ENCODE assay signal across 19 cellular contexts in the genomic region with DNA sequence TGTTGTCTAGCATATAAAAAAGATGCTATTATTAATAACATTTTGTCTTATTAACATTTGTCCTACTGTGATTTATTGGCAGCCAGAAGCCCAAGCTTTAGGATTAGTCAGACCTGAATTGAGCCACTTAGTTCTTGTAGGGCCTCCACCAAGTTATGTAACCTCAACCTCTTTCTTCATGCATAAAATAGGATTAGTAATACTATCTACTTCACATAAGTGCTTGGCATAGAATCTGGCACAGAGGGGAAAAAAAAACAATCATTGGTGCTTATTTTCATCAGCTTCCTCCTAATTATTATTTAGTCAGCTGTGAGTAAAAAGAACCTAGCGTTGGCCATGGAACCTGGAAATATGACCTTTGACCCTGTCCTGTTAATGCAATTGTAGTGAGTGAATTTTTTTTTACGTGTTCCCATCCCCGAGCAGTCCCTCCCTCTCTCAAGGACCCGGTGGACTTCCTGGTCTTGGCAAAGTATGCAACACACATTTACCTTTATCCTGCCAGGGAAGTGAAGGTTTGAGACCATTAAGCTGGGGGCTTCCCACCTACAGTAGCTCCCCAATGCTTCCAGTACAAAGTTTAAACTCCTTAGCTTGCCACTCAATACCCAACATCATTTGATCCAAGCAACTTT.
DNase-seq lines count a peak whose midpoint lies in the region; ATAC-seq and TF ChIP-seq lines count a peak whose summit lies in the region.
"Had no signal": no experiment of that assay in that cellular context is flagged by ENCODE, and none has a peak within 500 bp of the region (broad histone marks: within the 10 kb centered on the region; RNA-seq: fewer than 3 reads in every experiment).

No MANE protein-coding gene starts in this region.

- H3K36me3 ChIP-seq in breast epithelium = no peaks in the 10 kb centered on the region
- H3K36me3 ChIP-seq in SJCRH30 = no peaks in the 10 kb centered on the region
- no peaks in the 10 kb centered on the region for H3K36me3 ChIP-seq in upper lobe of right lung
- H3K36me3 ChIP-seq in OCI-LY7 (ENCODE audit: insufficient read depth, low read length) = no peaks in the 10 kb centered on the region
- H3K36me3 ChIP-seq: Peyer's patch had no signal

- H3K4me1 ChIP-seq in breast epithelium (no peaks in the 10 kb centered on the region), SJCRH30 (peaks cover 16% of the 10 kb centered on the region), upper lobe of right lung (no peaks in the 10 kb centered on the region), OCI-LY7 (ENCODE audit: insufficient read depth, low read length, poor library complexity, severe bottlenecking) (no peaks in the 10 kb centered on the region)

- H3K4me1 Mint-ChIP-seq in MCF 10A (ENCODE audit: insufficient read depth, unreplicated experiment) = no peaks in the 10 kb centered on the region

- H3K27me3 ChIP-seq in breast epithelium = no peaks in the 10 kb centered on the region
- no peaks in the 10 kb centered on the region for H3K27me3 ChIP-seq in SJCRH30
- no peaks in the 10 kb centered on the region for H3K27me3 ChIP-seq in upper lobe of right lung
- H3K27me3 ChIP-seq: Peyer's patch had no signal

- H3K27me3 Mint-ChIP-seq in MCF 10A (ENCODE audit: insufficient read depth, unreplicated experiment) = no peaks in the 10 kb centered on the region
- H3K27me3 Mint-ChIP-seq: CD4-positive, CD25-positive, alpha-beta regulatory T cell had no signal

- CTCF ChIA-PET in MCF 10A (lab: Yijun Ruan, JAX) = interaction anchor here (0.5 kb wide), 1 partner anchor 345 kb away, joined by 4 read pairs; no protein-coding TSS in a partner anchor
- CTCF ChIA-PET in OCI-LY7 (lab: Charles Lee; ENCODE audit: unreplicated experiment) = no interaction called here

- H3K4me3 ChIP-seq in breast epithelium (no peak overlapping the region), SJCRH30 (no peak overlapping the region), upper lobe of right lung (no peak overlapping the region), OCI-LY7 (ENCODE audit: low read depth, low read length, poor library complexity, severe bottlenecking) (no peak overlapping the region)
- H3K4me3 ChIP-seq: Peyer's patch had no signal

- no peak overlapping the region for H3K4me3 Mint-ChIP-seq in MCF 10A (ENCODE audit: unreplicated experiment)
- H3K4me3 Mint-ChIP-seq: CD4-positive, CD25-positive, alpha-beta regulatory T cell had no signal

- BruUV-seq in MCF 10A (replicated peaks; lab: Mats Ljungman, UMichigan) (no TSS peak), OCI-LY7 (replicated peaks; lab: Mats Ljungman, UMichigan) (no TSS peak)

- TF ChIP-seq POLR2A in breast epithelium (IDR thresholded peaks at IDR 0.05) = no peak

- H3K36me3 Mint-ChIP-seq in MCF 10A (ENCODE audit: insufficient read depth, unreplicated experiment) = peaks cover 6% of the 10 kb centered on the region
- H3K36me3 Mint-ChIP-seq: CD4-positive, CD25-positive, alpha-beta regulatory T cell had no signal

- no peak overlapping the region for H3K4me2 ChIP-seq in OCI-LY7 (ENCODE audit: low read length)

- H3K27ac ChIP-seq in breast epithelium = no peak overlapping the region
- H3K27ac ChIP-seq in SJCRH30 = peak overlapping the region; percentile 33
- no peak overlapping the region for H3K27ac ChIP-seq in upper lobe of right lung
- no peak overlapping the region for H3K27ac ChIP-seq in OCI-LY7 (ENCODE audit: low read depth, low read length, poor library complexity, severe bottlenecking)
- H3K27ac ChIP-seq: Peyer's patch had no signal

- H3K79me2 ChIP-seq in OCI-LY7 (ENCODE audit: insufficient read depth, low read depth, low read length) = no peaks in the 10 kb centered on the region

- ATAC-seq in left colon = peak; percentile 60
- ATAC-seq in upper lobe of right lung = peak; percentile 52
- no peak for ATAC-seq in GM19467 (IDR thresholded peaks at IDR 0.05; ENCODE audit: unreplicated experiment)
- ATAC-seq in HG03565 (IDR thresholded peaks at IDR 0.05; ENCODE audit: unreplicated experiment) = no peak

- H3K9me2 ChIP-seq in OCI-LY7 (ENCODE audit: insufficient read depth, low read length) = no peaks in the 10 kb centered on the region

- H2AFZ ChIP-seq in OCI-LY7 (ENCODE audit: low read length) = no peak overlapping the region

- H3K27ac Mint-ChIP-seq in MCF 10A (ENCODE audit: low read depth, unreplicated experiment) = no peak overlapping the region

- peak; percentile 72 for DNase-seq in MCF 10A (ENCODE audit: unreplicated experiment)
- no peak for DNase-seq in breast epithelium (ENCODE audit: low spot score in 2 of 2)
- peak; percentile 17 to 67 for DNase-seq in SJCRH30
- DNase-seq in left colon = no peak
- DNase-seq in upper lobe of right lung = no peak
- DNase-seq in OCI-LY7 (ENCODE audit: low spot score) = no peak
- DNase-seq: ACHN; Calu3; CD4-positive, CD25-positive, alpha-beta regulatory T cell; GF-D8; HCEC 1CT; KG1; NCI-H1092; NCI-H1694 treated with DMSO at 0.1 percent for 48 hours; NCI-H526 treated with DMSO at 0.1 percent for 48 hours; Peyer's patch; SHP77 had no signal

- intact Hi-C loops in MCF 10A (cut with micrococcal nuclease) (no loop called here), breast epithelium (cut with DNase I; ENCODE audit: low total_unique reads) (no loop called here), left colon (cut with DNase I, micrococcal nuclease) (no loop called here), upper lobe of right lung (cut with DNase I) (no loop called here), OCI-LY7 (cut with micrococcal nuclease; ENCODE audit: unreplicated experiment) (no loop called here)

- H3K9me3 ChIP-seq in breast epithelium (no peaks in the 10 kb centered on the region), SJCRH30 (replicated peaks) (no peaks in the 10 kb centered on the region), upper lobe of right lung (no peaks in the 10 kb centered on the region), OCI-LY7 (ENCODE audit: low read length) (no peaks in the 10 kb centered on the region)
- H3K9me3 ChIP-seq: Peyer's patch had no signal

- H3K9me3 Mint-ChIP-seq in MCF 10A (ENCODE audit: unreplicated experiment) = no peaks in the 10 kb centered on the region

- H4K20me1 ChIP-seq in OCI-LY7 (ENCODE audit: insufficient read depth, low read length) = no peaks in the 10 kb centered on the region

- POLR2A ChIA-PET in MCF 10A (lab: Yijun Ruan, JAX) = interaction anchor here (0.6 to 1.0 kb wide), 3 partner anchors 10 to 138 kb away, joined by 3 read pairs; no protein-coding TSS in a partner anchor
- POLR2A ChIA-PET in OCI-LY7 (lab: Charles Lee) = interaction anchor here (0.6 to 0.7 kb wide), 2 partner anchors 95 to 176 kb away, joined by 3 read pairs; no protein-coding TSS in a partner anchor

- TF ChIP-seq CTCF in MCF 10A (IDR thresholded peaks at IDR 0.05; ENCODE audit: unreplicated experiment) (no peak), breast epithelium (IDR thresholded peaks at IDR 0.05) (no peak), upper lobe of right lung (IDR thresholded peaks at IDR 0.05) (no peak), OCI-LY7 (conservative IDR thresholded peaks at IDR 0.05; ENCODE audit: low read length) (no peak)

Comparison
In these comparisons a context has a peak if more than half of its experiments do, and no peak if none do; other contexts are left out.
1. DNase-seq: peak in MCF 10A (single experiment) and SJCRH30 (2 of 2); none in breast epithelium (0 of 2), left colon (0 of 2), upper lobe of right lung (single experiment) and OCI-LY7 (single experiment).
2. ATAC-seq: peak in left colon (single experiment) and upper lobe of right lung (single experiment); none in GM19467 (single experiment) and HG03565 (single experiment).